In the genomic region with DNA sequence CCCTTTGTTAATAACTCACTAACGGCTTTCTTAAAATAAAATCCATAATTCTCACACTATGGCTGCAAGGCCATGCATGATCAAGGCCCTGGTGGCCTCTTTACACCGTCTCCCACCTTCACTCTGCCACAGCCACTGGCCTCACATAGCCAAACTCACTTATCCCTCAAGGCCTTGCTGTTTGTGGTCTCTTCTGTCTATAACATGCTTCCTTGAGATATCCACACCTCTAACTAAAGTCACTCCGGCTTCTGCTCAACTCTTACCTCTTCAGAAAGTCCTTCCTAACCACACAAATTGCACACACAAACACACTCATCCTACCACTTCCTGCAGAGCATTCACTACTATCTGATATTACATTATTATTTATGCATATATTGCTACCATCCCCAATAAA, we compare ENCODE assay signal across 21 cellular contexts.
"Had no signal": no experiment of that assay in that cellular context is flagged by ENCODE, and none has a peak within 500 bp of the region (broad histone marks: within the 10 kb centered on the region; RNA-seq: fewer than 3 reads in every experiment).

No MANE protein-coding gene starts in this region.

- ATAC-seq: gastroesophageal sphincter; left cardiac atrium; left ventricle myocardium superior; sciatic nerve; stimulated activated memory B cell treated with anti-CD40 and anti-IgM and Interleukin-4, amounts not matched to agents 10 μg/mL and 1 μg/mL and 100 μg/mL, for 72 hours had no signal

- H3K27me3 ChIP-seq: esophagus squamous epithelium, gastroesophageal sphincter, spleen, stomach, transverse colon had no signal

- H3K27me3 Mint-ChIP-seq: dendritic cell treated with granulocyte-macrophage colony-stimulating factor and Interleukin-4, amounts not matched to agents 40 ng/mL and 50 ng/mL, for 4 days; naive B cell; stimulated activated memory B cell treated with anti-CD40 and anti-IgM and Interleukin-4, amounts not matched to agents 10 μg/mL and 1 μg/mL and 100 μg/mL, for 72 hours had no signal

- H3K9me3 ChIP-seq: esophagus squamous epithelium, gastroesophageal sphincter, spleen, stomach, thoracic aorta, transverse colon had no signal

- DNase-seq: esophagus squamous epithelium; foreskin fibroblast; glutamatergic neuron; kidney; left cardiac atrium; left ventricle myocardium superior; mesendoderm; naive B cell; nephron progenitor cell; spleen; stimulated activated CD4-positive, alpha-beta T cell treated with anti-CD3 and anti-CD28 coated beads, Interleukin-15, amount 100 ng/mL, for 24 hours; stimulated activated CD4-positive, alpha-beta T cell treated with anti-CD3 and anti-CD28 coated beads, Interleukin-1b, Interleukin-23, amount 100 ng/mL, for 48 hours; stimulated activated CD4-positive, alpha-beta T cell treated with anti-CD3 and anti-CD28 coated beads, Interleukin-4, amount 100 ng/mL, for 24 hours; stomach; substantia nigra; transverse colon had no signal

- H3K27ac ChIP-seq: esophagus squamous epithelium, gastroesophageal sphincter, spleen, stomach, thoracic aorta, transverse colon had no signal

- H3K4me3 ChIP-seq: esophagus squamous epithelium, gastroesophageal sphincter, spleen, stomach, thoracic aorta, transverse colon had no signal

- H3K27ac Mint-ChIP-seq: dendritic cell treated with granulocyte-macrophage colony-stimulating factor and Interleukin-4, amounts not matched to agents 40 ng/mL and 50 ng/mL, for 4 days; nephron progenitor cell; stimulated activated memory B cell treated with anti-CD40 and anti-IgM and Interleukin-4, amounts not matched to agents 10 μg/mL and 1 μg/mL and 100 μg/mL, for 72 hours had no signal

- H3K9me3 Mint-ChIP-seq: dendritic cell treated with granulocyte-macrophage colony-stimulating factor and Interleukin-4, amounts not matched to agents 40 ng/mL and 50 ng/mL, for 4 days; naive B cell; nephron progenitor cell; stimulated activated memory B cell treated with anti-CD40 and anti-IgM and Interleukin-4, amounts not matched to agents 10 μg/mL and 1 μg/mL and 100 μg/mL, for 72 hours had no signal

- H3K4me3 Mint-ChIP-seq: dendritic cell treated with granulocyte-macrophage colony-stimulating factor and Interleukin-4, amounts not matched to agents 40 ng/mL and 50 ng/mL, for 4 days; naive B cell; nephron progenitor cell; stimulated activated memory B cell treated with anti-CD40 and anti-IgM and Interleukin-4, amounts not matched to agents 10 μg/mL and 1 μg/mL and 100 μg/mL, for 72 hours had no signal

- H3K36me3 Mint-ChIP-seq: naive B cell; stimulated activated memory B cell treated with anti-CD40 and anti-IgM and Interleukin-4, amounts not matched to agents 10 μg/mL and 1 μg/mL and 100 μg/mL, for 72 hours had no signal

- H3K4me1 Mint-ChIP-seq: naive B cell; nephron progenitor cell; stimulated activated memory B cell treated with anti-CD40 and anti-IgM and Interleukin-4, amounts not matched to agents 10 μg/mL and 1 μg/mL and 100 μg/mL, for 72 hours had no signal

- H3K36me3 ChIP-seq: esophagus squamous epithelium, gastroesophageal sphincter, spleen, stomach, thoracic aorta, transverse colon had no signal

- H3K4me1 ChIP-seq: esophagus squamous epithelium, gastroesophageal sphincter, spleen, stomach, transverse colon had no signal
